Comparison of ENCODE assay signal across 10 cellular contexts in genomic region chr5:126917918-126918623, GRCh38.
DNase-seq lines count a peak whose midpoint lies in the region; ATAC-seq, FAIRE-seq and TF ChIP-seq lines count a peak whose summit lies in the region.
"Had no signal": no experiment of that assay in that cellular context is flagged by ENCODE, and none has a peak within 500 bp of the region (broad histone marks: within the 10 kb centered on the region; RNA-seq: fewer than 3 reads in every experiment).

No MANE protein-coding gene starts in this region.

- CTCF ChIA-PET in K562 (lab: Yijun Ruan, JAX; ENCODE audit: low intra/inter-chr PET ratio) = interaction anchor here (0.6 kb wide), 1 partner anchor 13 kb away, joined by 8 read pairs; no protein-coding TSS in a partner anchor

- peaks cover 24 to 31% of the 10 kb centered on the region in 2 experiments; a peak in 4 of 5 replicates for H3K4me1 ChIP-seq in K562 (replicated peaks in 1 of 2; ENCODE audit: control insufficient read depth in 2 of 2, insufficient read depth in 2 of 2, low read length in 2 of 2)
- peaks cover 33% of the 10 kb centered on the region for H3K4me1 ChIP-seq in lower lobe of right lung

- no peak for FAIRE-seq in K562 (lab: Jason Lieb, UNC)
- no peak for FAIRE-seq in H54 (lab: Jason Lieb, UNC)

- H3K4me3 Mint-ChIP-seq in naive thymus-derived CD8-positive, alpha-beta T cell = no peak overlapping the region
- H3K4me3 Mint-ChIP-seq: activated naive CD8-positive, alpha-beta T cell treated with anti-CD3 and anti-CD28 coated beads, Interleukin-2, amount 10 ng/mL, durations not matched to agents 7 days and 5 days had no signal

- peaks cover 4% of the 10 kb centered on the region; the same call in 1 of the 2 replicates for H4K20me1 ChIP-seq in K562 (replicated peaks; ENCODE audit: control insufficient read depth, insufficient read depth, low read length)

- TF ChIP-seq POLR2A in K562 (conservative IDR thresholded peaks at IDR 0.05) (no peak), H54 (IDR thresholded peaks at IDR 0.05; ENCODE audit: low read depth, low read length) (no peak)

- DNase-seq in EH (ENCODE audit: low read depth) = peak; percentile 78
- peak; percentile 76 for DNase-seq in NCI-H2107 treated with DMSO at 0.1 percent for 48 hours (lab: John Stamatoyannopoulos, UW; ENCODE audit: unreplicated experiment)
- peak; percentile 20 to 25 (median 22) for DNase-seq in K562 (ENCODE audit: extremely low read depth in 1 of 4, low spot score in 3 of 4)
- peak; percentile 50 for DNase-seq in lower lobe of right lung
- no peak for DNase-seq in H54 (ENCODE audit: insufficient read length, low spot score)
- DNase-seq in naive thymus-derived CD8-positive, alpha-beta T cell = no peak
- no peak for DNase-seq in 8988T
- DNase-seq: activated naive CD8-positive, alpha-beta T cell treated with anti-CD3 and anti-CD28 coated beads, Interleukin-2, amount 10 ng/mL, durations not matched to agents 7 days and 5 days; stimulated activated CD4-positive, alpha-beta T cell treated with anti-CD3 and anti-CD28 coated beads, Interleukin-2, amount 100 ng/mL, for 24 hours had no signal

- no peak overlapping the region for H2AFZ ChIP-seq in K562 (ENCODE audit: low read depth, low read length)

- H3K36me3 Mint-ChIP-seq in naive thymus-derived CD8-positive, alpha-beta T cell = peaks cover 0 to 23% (median 9%) of the 10 kb centered on the region in 3 donors
- H3K36me3 Mint-ChIP-seq: activated naive CD8-positive, alpha-beta T cell treated with anti-CD3 and anti-CD28 coated beads, Interleukin-2, amount 10 ng/mL, durations not matched to agents 7 days and 5 days had no signal

- H3K9me3 Mint-ChIP-seq in naive thymus-derived CD8-positive, alpha-beta T cell = no peaks in the 10 kb centered on the region
- H3K9me3 Mint-ChIP-seq: activated naive CD8-positive, alpha-beta T cell treated with anti-CD3 and anti-CD28 coated beads, Interleukin-2, amount 10 ng/mL, durations not matched to agents 7 days and 5 days had no signal

- no peak overlapping the region for H3K9ac ChIP-seq in K562 (ENCODE audit: insufficient read depth in 1 of 2, low read depth in 2 of 2, low read length in 2 of 2)

- in situ Hi-C loops in K562 (cut with MboI) = no loop called here

- WGBS in K562 (ENCODE audit: insufficient coverage, low coverage, missing lambda C conversion rate) = 73% methylated on average over 9 of the region's 9 CpGs

- no peak overlapping the region for H3K4me3 ChIP-seq in K562
- no peak overlapping the region for H3K4me3 ChIP-seq in lower lobe of right lung

- ATAC-seq in K562 (peak; percentile 50; the same call in 1 of the 3 replicates), lower lobe of right lung (peak; percentile 24), GM18867 (IDR thresholded peaks at IDR 0.05; ENCODE audit: unreplicated experiment) (no peak)
- no peak for ATAC-seq in naive thymus-derived CD8-positive, alpha-beta T cell

- no peak for TF ChIP-seq EP300 in K562 (IDR thresholded peaks at IDR 0.05; ENCODE audit: low read length)

- intact Hi-C loops in K562 (cut with micrococcal nuclease) = no loop called here
- intact Hi-C loops in lower lobe of right lung (cut with DNase I) = no loop called here

- POLR2A ChIA-PET in K562 (lab: Yijun Ruan, JAX) = interaction anchor here (0.7 to 1.5 kb wide), 2 partner anchors 11 to 12 kb away, joined by 3 read pairs; no protein-coding TSS in a partner anchor
- POLR2A ChIA-PET in naive thymus-derived CD8-positive, alpha-beta T cell (lab: Charles Lee) = interaction anchor here (1.0 kb wide), 1 partner anchor 65 kb away, joined by 3 read pairs; no protein-coding TSS in a partner anchor

- peaks cover 6 to 15% (median 10%) of the 10 kb centered on the region in 4 donors for H3K4me1 Mint-ChIP-seq in naive thymus-derived CD8-positive, alpha-beta T cell
- H3K4me1 Mint-ChIP-seq: activated naive CD8-positive, alpha-beta T cell treated with anti-CD3 and anti-CD28 coated beads, Interleukin-2, amount 10 ng/mL, durations not matched to agents 7 days and 5 days had no signal

- H3K27me3 Mint-ChIP-seq in naive thymus-derived CD8-positive, alpha-beta T cell = no peaks in the 10 kb centered on the region
- H3K27me3 Mint-ChIP-seq: activated naive CD8-positive, alpha-beta T cell treated with anti-CD3 and anti-CD28 coated beads, Interleukin-2, amount 10 ng/mL, durations not matched to agents 7 days and 5 days had no signal

- H3K9me1 ChIP-seq in K562 (ENCODE audit: control insufficient read depth, insufficient read depth, low read length) = no peaks in the 10 kb centered on the region

- peak overlapping the region in 2 of 10 donors; percentile 4 to 53 for H3K27ac Mint-ChIP-seq in naive thymus-derived CD8-positive, alpha-beta T cell
- H3K27ac Mint-ChIP-seq: activated naive CD8-positive, alpha-beta T cell treated with anti-CD3 and anti-CD28 coated beads, Interleukin-2, amount 10 ng/mL, durations not matched to agents 7 days and 5 days had no signal

- no peak for TF ChIP-seq CTCF in K562 (IDR thresholded peaks at IDR 0.05 in 2 of 3, conservative IDR thresholded peaks at IDR 0.05 in 1 of 3; ENCODE audit: insufficient read depth in 2 of 3, low read depth in 1 of 3, low read length in 3 of 3)
- TF ChIP-seq CTCF in lower lobe of right lung (IDR thresholded peaks at IDR 0.05) = no peak

- TF ChIP-seq RAD21 in K562 (CRISPR knock-in tag; conservative IDR thresholded peaks at IDR 0.05 in 1 of 2, IDR thresholded peaks at IDR 0.05 in 1 of 2) = no peak

- H3K36me3 ChIP-seq in K562 (ENCODE audit: control insufficient read depth, insufficient read depth, low read length) (peaks cover 40% of the 10 kb centered on the region), lower lobe of right lung (no peaks in the 10 kb centered on the region)

- no peaks in the 10 kb centered on the region for H3K9me3 ChIP-seq in K562 (replicated peaks; ENCODE audit: control insufficient read depth, insufficient read depth, low read depth, low read length)
- H3K9me3 ChIP-seq in lower lobe of right lung = no peaks in the 10 kb centered on the region

- no peak overlapping the region for H3K4me2 ChIP-seq in K562 (ENCODE audit: insufficient read depth, low read length)

- no TSS peak for BruUV-seq in K562 (replicated peaks; lab: Mats Ljungman, UMichigan)

- H3K27me3 ChIP-seq in K562 (ENCODE audit: control insufficient read depth in 2 of 2, insufficient read depth in 2 of 2, low read length in 2 of 2) (no peaks in the 10 kb centered on the region), lower lobe of right lung (ENCODE audit: low read depth) (no peaks in the 10 kb centered on the region)

- peaks cover 41% of the 10 kb centered on the region for H3K79me2 ChIP-seq in K562 (ENCODE audit: control insufficient read depth, insufficient read depth, low read length)

- H3K27ac ChIP-seq in K562 (ENCODE audit: extremely low read depth, low read depth, low read length) (no peak overlapping the region), lower lobe of right lung (peak overlapping the region; percentile 60)

TF ChIP-seq in K562, 482 proteins besides CTCF, POLR2A, EP300 and RAD21 (continues in another document):
- TF ChIP-seq ZBTB33 (CRISPR knock-in tag; IDR thresholded peaks at IDR 0.05) (peak; percentile 71; the same call in 1 of the 2 replicates), SMC3 (conservative IDR thresholded peaks at IDR 0.05; ENCODE audit: insufficient read depth, low read depth, low read length) (no peak), HDAC6 (IDR thresholded peaks at IDR 0.05; ENCODE audit: low read depth, low read length) (no peak), RFX1 (IDR thresholded peaks at IDR 0.05) (peak; percentile 90), MNT (conservative IDR thresholded peaks at IDR 0.05) (0 out of 4 replicates have a peak, but pooled peaks of 1 of the 2 experiments have one; percentile 16), ATF3 (IDR thresholded peaks at IDR 0.05) (0 out of 2 replicates have a peak, but pooled peaks have one; percentile 23), ATF3 (CRISPR knock-in tag; conservative IDR thresholded peaks at IDR 0.05) (no peak), JUND (IDR thresholded peaks at IDR 0.05; ENCODE audit: borderline replicate concordance, low read depth, low read length) (peak; percentile 55; the same call in 1 of the 2 replicates), JUND (tag; IDR thresholded peaks at IDR 0.05; ENCODE audit: borderline replicate concordance, low read depth, low read length) (0 out of 3 replicates have a peak, but pooled peaks have one; percentile 25)

Comparison
In these comparisons a context has a peak if more than half of its experiments do, and no peak if none do; other contexts are left out.
1. DNase-seq: peak in EH (single experiment), NCI-H2107 treated with DMSO at 0.1 percent for 48 hours (single experiment), K562 (4 of 4) and lower lobe of right lung (single experiment); none in H54 (single experiment), naive thymus-derived CD8-positive, alpha-beta T cell (0 of 10) and 8988T (single experiment).
2. ATAC-seq: peak in K562 (single experiment) and lower lobe of right lung (2 of 2); none in naive thymus-derived CD8-positive, alpha-beta T cell (0 of 2) and GM18867 (single experiment).